In genomic region chrX:110450050-110450449, GRCh38 we compare ENCODE assay signal across 8 cellular contexts.
A peak's percentile ranks its signal among the peaks of the same experiment; 100 is the strongest.
DNase-seq lines count a peak whose midpoint lies in the region; ATAC-seq and TF ChIP-seq lines count a peak whose summit lies in the region.

No MANE protein-coding gene starts in this region.

- peaks cover 2% of the 10 kb centered on the region; the same call in 1 of the 2 replicates for H3K27me3 ChIP-seq in BJ (ENCODE audit: control insufficient read depth, insufficient read depth, low read length)
- H3K27me3 ChIP-seq in lower lobe of right lung (ENCODE audit: low read depth), result no peaks in the 10 kb centered on the region

- peak; percentile 91 for ATAC-seq in GM18909 (IDR thresholded peaks at IDR 0.05; ENCODE audit: poor library complexity, unreplicated experiment)
- ATAC-seq in HG03280 (IDR thresholded peaks at IDR 0.05; ENCODE audit: unreplicated experiment), result peak; percentile 91
- peak; percentile 86 to 91 for ATAC-seq in lower lobe of right lung

- H3K36me3 ChIP-seq in BJ (ENCODE audit: control insufficient read depth, insufficient read depth, low read length), result no peaks in the 10 kb centered on the region
- H3K36me3 ChIP-seq in lower lobe of right lung, result no peaks in the 10 kb centered on the region

- H3K27ac ChIP-seq in lower lobe of right lung, result no peak overlapping the region

- H3K9me3 ChIP-seq in lower lobe of right lung, result no peaks in the 10 kb centered on the region

- CTCF ChIA-PET in BJ (lab: Yijun Ruan, JAX), result interaction anchor here (0.6 to 1.4 kb wide), 7 partner anchors 15 to 406 kb away, joined by 3 to 6 read pairs (median 3); no protein-coding TSS in a partner anchor
- CTCF ChIA-PET in activated CD4-positive, alpha-beta T cell treated with anti-CD3 and anti-CD28 coated beads, Interleukin-2, amount 10 ng/mL, durations not matched to agents 7 days and 5 days (lab: Charles Lee), result interaction anchor here (1.0 kb wide), 1 partner anchor 13 kb away, joined by 3 read pairs; no protein-coding TSS in a partner anchor

- DNase-seq in BJ (ENCODE audit: low read depth), result no peak
- peak; percentile 21 for DNase-seq in NCI-H446 treated with DMSO at 0.1 percent for 48 hours (lab: John Stamatoyannopoulos, UW)
- DNase-seq in activated CD4-positive, alpha-beta T cell treated with anti-CD3 and anti-CD28 coated beads, Interleukin-2, amount 10 ng/mL, durations not matched to agents 7 days and 5 days, result peak; percentile 54
- peak; percentile 54 to 57 for DNase-seq in dermis microvascular lymphatic vessel endothelial cell (ENCODE audit: low read depth in 2 of 2)
- DNase-seq in lower lobe of right lung, result peak; percentile 61
- DNase-seq in stimulated activated CD8-positive, alpha-beta memory T cell treated with anti-CD3 and anti-CD28 coated beads, Interleukin-12 subunit alpha, Interleukin-12 subunit beta, amount 100 ng/mL, for 4 hours (ENCODE audit: low read depth), result peak; percentile 13

- TF ChIP-seq CTCF in BJ (IDR thresholded peaks at IDR 0.05; ENCODE audit: insufficient read depth, low read depth, low read length) (peak; percentile 60), lower lobe of right lung (IDR thresholded peaks at IDR 0.05) (peak; percentile 67)

- no peaks in the 10 kb centered on the region for H3K9me3 Mint-ChIP-seq in activated CD4-positive, alpha-beta T cell treated with anti-CD3 and anti-CD28 coated beads, Interleukin-2, amount 10 ng/mL, durations not matched to agents 7 days and 5 days

- no peaks in the 10 kb centered on the region for H3K4me1 ChIP-seq in lower lobe of right lung

- H3K4me3 ChIP-seq in BJ (ENCODE audit: low read depth, low read length), result no peak overlapping the region
- no peak overlapping the region for H3K4me3 ChIP-seq in lower lobe of right lung

- H3K27me3 Mint-ChIP-seq in activated CD4-positive, alpha-beta T cell treated with anti-CD3 and anti-CD28 coated beads, Interleukin-2, amount 10 ng/mL, durations not matched to agents 7 days and 5 days, result peaks cover 7% of the 10 kb centered on the region

- intact Hi-C loops in lower lobe of right lung (cut with DNase I), result loop anchor here (10.0 kb wide), 1 partner anchor 395 kb away; no protein-coding TSS in a partner anchor

- POLR2A ChIA-PET in BJ (lab: Charles Lee), result no interaction called here
- POLR2A ChIA-PET in activated CD4-positive, alpha-beta T cell treated with anti-CD3 and anti-CD28 coated beads, Interleukin-2, amount 10 ng/mL, durations not matched to agents 7 days and 5 days (lab: Charles Lee), result no interaction called here

- H3K4me1 Mint-ChIP-seq in activated CD4-positive, alpha-beta T cell treated with anti-CD3 and anti-CD28 coated beads, Interleukin-2, amount 10 ng/mL, durations not matched to agents 7 days and 5 days, result no peaks in the 10 kb centered on the region

- H3K36me3 Mint-ChIP-seq in activated CD4-positive, alpha-beta T cell treated with anti-CD3 and anti-CD28 coated beads, Interleukin-2, amount 10 ng/mL, durations not matched to agents 7 days and 5 days (ENCODE audit: low read depth), result no peaks in the 10 kb centered on the region

- no peak overlapping the region for H3K4me3 Mint-ChIP-seq in activated CD4-positive, alpha-beta T cell treated with anti-CD3 and anti-CD28 coated beads, Interleukin-2, amount 10 ng/mL, durations not matched to agents 7 days and 5 days

- no peak overlapping the region for H3K27ac Mint-ChIP-seq in activated CD4-positive, alpha-beta T cell treated with anti-CD3 and anti-CD28 coated beads, Interleukin-2, amount 10 ng/mL, durations not matched to agents 7 days and 5 days
